ENCODE assay signal across 8 cellular contexts in genomic region chr2:135473567-135473966, GRCh38. TPM values are rescaled to one million over a fixed set of nuclear protein-coding genes. Genes with fewer than 3 reads are reported as not detected.
A peak's percentile ranks its signal among the peaks of the same experiment; 100 is the strongest.
DNase-seq lines count a peak whose midpoint lies in the region; ATAC-seq and TF ChIP-seq lines count a peak whose summit lies in the region.

No MANE protein-coding gene starts in this region.

- TF ChIP-seq CTCF in LNCaP clone FGC (IDR thresholded peaks at IDR 0.05; ENCODE audit: control insufficient read depth, extremely low read depth, insufficient read depth) (peak; percentile 54), lower lobe of right lung (IDR thresholded peaks at IDR 0.05) (peak; percentile 37)

- H3K27me3 ChIP-seq in lower lobe of right lung (ENCODE audit: low read depth), result no peaks in the 10 kb centered on the region

- no peaks in the 10 kb centered on the region for H3K9me3 ChIP-seq in lower lobe of right lung

- H3K4me3 ChIP-seq in LNCaP clone FGC (ENCODE audit: low read depth, low read length) (no peak overlapping the region), lower lobe of right lung (no peak overlapping the region)

- no peak overlapping the region for H3K27ac ChIP-seq in lower lobe of right lung

- DNase-seq in stimulated activated CD4-positive, alpha-beta T cell treated with anti-CD3 and anti-CD28 coated beads, Interleukin-1b, Interleukin-23, amount 100 ng/mL, for 48 hours, result peak; percentile 4
- no peak for DNase-seq in stimulated activated CD4-positive, alpha-beta T cell treated with anti-CD3 and anti-CD28 coated beads, Interleukin-4, amount 100 ng/mL, for 24 hours
- DNase-seq in LNCaP clone FGC (ENCODE audit: low read depth), result peak; percentile 3
- peak; percentile 15 for DNase-seq in activated naive CD4-positive, alpha-beta T cell treated with anti-CD3 and anti-CD28 coated beads, Interleukin-2, amount 50 U/mL, for 16 hours
- no peak for DNase-seq in lower lobe of right lung
- DNase-seq in NCI-H2107 (lab: John Stamatoyannopoulos, UW), result no peak
- no peak for DNase-seq in NCI-H2029 treated with DMSO at 0.1 percent for 48 hours (lab: John Stamatoyannopoulos, UW)

- intact Hi-C loops in lower lobe of right lung (cut with DNase I), result no loop called here

- no peaks in the 10 kb centered on the region for H3K36me3 ChIP-seq in lower lobe of right lung

- ATAC-seq in lower lobe of right lung (no peak), HG02642 (IDR thresholded peaks at IDR 0.05; ENCODE audit: poor library complexity, unreplicated experiment) (no peak)

- H3K4me1 ChIP-seq in lower lobe of right lung, result no peaks in the 10 kb centered on the region

RNA-seq across cellular contexts. Expression of gene ZRANB3, which starts 57.5 kb away (rescaled TPM):
- total RNA-seq in lower lobe of right lung, result 3.7 TPM

RNA-seq across cellular contexts. Expression of gene R3HDM1, which starts 57.7 kb away (rescaled TPM):
- 22.1 TPM for total RNA-seq in lower lobe of right lung

Comparison
In these comparisons a context has a peak if more than half of its experiments do, and no peak if none do; other contexts are left out.
1. DNase-seq: peak in stimulated activated CD4-positive, alpha-beta T cell treated with anti-CD3 and anti-CD28 coated beads, Interleukin-1b, Interleukin-23, amount 100 ng/mL, for 48 hours (single experiment), LNCaP clone FGC (single experiment) and activated naive CD4-positive, alpha-beta T cell treated with anti-CD3 and anti-CD28 coated beads, Interleukin-2, amount 50 U/mL, for 16 hours (single experiment); none in stimulated activated CD4-positive, alpha-beta T cell treated with anti-CD3 and anti-CD28 coated beads, Interleukin-4, amount 100 ng/mL, for 24 hours (single experiment), lower lobe of right lung (single experiment), NCI-H2107 (single experiment) and NCI-H2029 treated with DMSO at 0.1 percent for 48 hours (single experiment).